1 cellular context compared by ENCODE assay signal in the genomic region with DNA sequence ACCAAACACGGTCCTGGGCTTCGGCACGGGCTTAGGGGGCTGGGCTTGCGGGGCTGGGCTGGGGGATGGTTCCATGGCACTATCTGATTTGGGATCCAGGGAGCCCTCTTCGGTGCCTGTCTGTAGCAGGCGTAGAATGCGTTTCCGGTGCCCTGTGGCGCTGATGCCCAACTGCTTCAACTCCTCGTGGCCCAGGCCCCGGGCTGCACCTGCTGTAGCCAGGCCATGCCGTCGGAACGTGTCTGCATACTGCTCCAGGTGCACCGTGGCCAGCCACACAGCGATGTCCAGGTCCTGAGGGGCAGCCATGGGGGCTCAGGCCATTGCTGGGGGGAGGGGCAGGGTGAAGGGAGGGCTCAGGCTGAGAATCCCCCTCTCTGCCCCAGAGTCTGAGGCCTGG.
A peak's percentile ranks its signal among the peaks of the same experiment; 100 is the strongest.
TF ChIP-seq lines count a peak whose summit lies in the region.

No MANE protein-coding gene starts in this region.

TF ChIP-seq in K562, 482 proteins besides CTCF, POLR2A, EP300 and RAD21:
- TF ChIP-seq, protein P1, sequence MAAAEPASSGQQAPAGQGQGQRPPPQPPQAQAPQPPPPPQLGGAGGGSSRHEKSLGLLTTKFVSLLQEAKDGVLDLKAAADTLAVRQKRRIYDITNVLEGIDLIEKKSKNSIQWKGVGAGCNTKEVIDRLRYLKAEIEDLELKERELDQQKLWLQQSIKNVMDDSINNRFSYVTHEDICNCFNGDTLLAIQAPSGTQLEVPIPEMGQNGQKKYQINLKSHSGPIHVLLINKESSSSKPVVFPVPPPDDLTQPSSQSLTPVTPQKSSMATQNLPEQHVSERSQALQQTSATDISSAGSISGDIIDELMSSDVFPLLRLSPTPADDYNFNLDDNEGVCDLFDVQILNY (CRISPR knock-in tag; IDR thresholded peaks at IDR 0.05): no peak
- no peak for TF ChIP-seq PYGO2 (tag; IDR thresholded peaks at IDR 0.05)
- TF ChIP-seq TCF7 (IDR thresholded peaks at IDR 0.05; ENCODE audit: borderline replicate concordance): no peak
- peak; percentile 23; the same call in 1 of the 2 replicates for TF ChIP-seq RBFOX2 (IDR thresholded peaks at IDR 0.05; ENCODE audit: low read depth, low read length)
- TF ChIP-seq, protein P2, sequence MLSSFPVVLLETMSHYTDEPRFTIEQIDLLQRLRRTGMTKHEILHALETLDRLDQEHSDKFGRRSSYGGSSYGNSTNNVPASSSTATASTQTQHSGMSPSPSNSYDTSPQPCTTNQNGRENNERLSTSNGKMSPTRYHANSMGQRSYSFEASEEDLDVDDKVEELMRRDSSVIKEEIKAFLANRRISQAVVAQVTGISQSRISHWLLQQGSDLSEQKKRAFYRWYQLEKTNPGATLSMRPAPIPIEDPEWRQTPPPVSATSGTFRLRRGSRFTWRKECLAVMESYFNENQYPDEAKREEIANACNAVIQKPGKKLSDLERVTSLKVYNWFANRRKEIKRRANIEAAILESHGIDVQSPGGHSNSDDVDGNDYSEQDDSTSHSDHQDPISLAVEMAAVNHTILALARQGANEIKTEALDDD (IDR thresholded peaks at IDR 0.05): no peak
